Comparison of ENCODE assay signal across 10 cellular contexts in genomic region chr9:29691758-29692407, GRCh38.
DNase-seq lines count a peak whose midpoint lies in the region; ATAC-seq and TF ChIP-seq lines count a peak whose summit lies in the region.
"Had no signal": no experiment of that assay in that cellular context is flagged by ENCODE, and none has a peak within 500 bp of the region (broad histone marks: within the 10 kb centered on the region; RNA-seq: fewer than 3 reads in every experiment).

No MANE protein-coding gene starts in this region.

- H3K4me1 ChIP-seq in MM.1S (ENCODE audit: low read length) = no peaks in the 10 kb centered on the region
- H3K4me1 ChIP-seq in body of pancreas = peaks cover 11% of the 10 kb centered on the region
- H3K4me1 ChIP-seq in sigmoid colon = no peaks in the 10 kb centered on the region
- H3K4me1 ChIP-seq in thyroid gland = no peaks in the 10 kb centered on the region

- H3K4me1 Mint-ChIP-seq in osteocyte (ENCODE audit: unreplicated experiment) = peaks cover 2% of the 10 kb centered on the region
- no peaks in the 10 kb centered on the region for H3K4me1 Mint-ChIP-seq in stimulated activated effector memory CD8-positive, alpha-beta T cell treated with anti-CD3 and anti-CD28 coated beads, Interleukin-12 subunit alpha, Interleukin-12 subunit beta, amount 100 ng/mL, for 72 hours
- H3K4me1 Mint-ChIP-seq: activated naive CD8-positive, alpha-beta T cell treated with anti-CD3 and anti-CD28 coated beads, Interleukin-2, amount 10 ng/mL, durations not matched to agents 7 days and 5 days; naive B cell had no signal

- TF ChIP-seq CTCF in MM.1S (IDR thresholded peaks at IDR 0.05; ENCODE audit: low read length) (peak; percentile 28), body of pancreas (IDR thresholded peaks at IDR 0.05) (peak in 4 of 7 experiments; percentile 16 to 41 (median 25)), osteocyte (IDR thresholded peaks at IDR 0.05) (peak; percentile 15), sigmoid colon (IDR thresholded peaks at IDR 0.05) (no peak), thyroid gland (IDR thresholded peaks at IDR 0.05) (no peak)

- H3K36me3 Mint-ChIP-seq in osteocyte (ENCODE audit: unreplicated experiment) = no peaks in the 10 kb centered on the region
- H3K36me3 Mint-ChIP-seq in stimulated activated effector memory CD8-positive, alpha-beta T cell treated with anti-CD3 and anti-CD28 coated beads, Interleukin-12 subunit alpha, Interleukin-12 subunit beta, amount 100 ng/mL, for 72 hours = no peaks in the 10 kb centered on the region
- H3K36me3 Mint-ChIP-seq: activated naive CD8-positive, alpha-beta T cell treated with anti-CD3 and anti-CD28 coated beads, Interleukin-2, amount 10 ng/mL, durations not matched to agents 7 days and 5 days; naive B cell had no signal

- WGBS in body of pancreas, 2 donors = 48 to 51% methylated on average over 7 of the region's 7 CpGs
- 43 to 48% methylated on average over 7 of the region's 7 CpGs for WGBS in sigmoid colon, 2 donors
- WGBS in thyroid gland, 2 donors = 53 to 54% methylated on average over 7 of the region's 7 CpGs

- no peaks in the 10 kb centered on the region for H3K9me2 ChIP-seq in MM.1S (replicated peaks; ENCODE audit: insufficient read depth, low read length)

- ATAC-seq in body of pancreas = peak; percentile 60
- no peak for ATAC-seq in stimulated activated effector memory CD8-positive, alpha-beta T cell treated with anti-CD3 and anti-CD28 coated beads, Interleukin-12 subunit alpha, Interleukin-12 subunit beta, amount 100 ng/mL, for 72 hours

- DNase-seq in NCI-H1092 treated with DMSO at 0.1 percent for 48 hours (lab: John Stamatoyannopoulos, UW) (peak; percentile 5), NCI-H1092 (lab: John Stamatoyannopoulos, UW) (no peak), MM.1S (peak; percentile 15), body of pancreas (peak; percentile 17 to 45 (median 26)), osteocyte (ENCODE audit: extremely low spot score, unreplicated experiment) (no peak), sigmoid colon (no peak), thyroid gland (no peak)
- DNase-seq in stimulated activated effector memory CD8-positive, alpha-beta T cell treated with anti-CD3 and anti-CD28 coated beads, Interleukin-12 subunit alpha, Interleukin-12 subunit beta, amount 100 ng/mL, for 72 hours (ENCODE audit: low spot score in 2 of 2) = no peak
- DNase-seq: activated naive CD8-positive, alpha-beta T cell treated with anti-CD3 and anti-CD28 coated beads, Interleukin-2, amount 10 ng/mL, durations not matched to agents 7 days and 5 days; naive B cell had no signal

- no peak overlapping the region for H3K27ac ChIP-seq in MM.1S (ENCODE audit: low read length)
- no peak overlapping the region for H3K27ac ChIP-seq in body of pancreas
- no peak overlapping the region for H3K27ac ChIP-seq in sigmoid colon
- no peak overlapping the region for H3K27ac ChIP-seq in thyroid gland

- H3K27ac Mint-ChIP-seq in osteocyte (ENCODE audit: unreplicated experiment) = no peak overlapping the region
- H3K27ac Mint-ChIP-seq in stimulated activated effector memory CD8-positive, alpha-beta T cell treated with anti-CD3 and anti-CD28 coated beads, Interleukin-12 subunit alpha, Interleukin-12 subunit beta, amount 100 ng/mL, for 72 hours = no peak overlapping the region
- H3K27ac Mint-ChIP-seq: activated naive CD8-positive, alpha-beta T cell treated with anti-CD3 and anti-CD28 coated beads, Interleukin-2, amount 10 ng/mL, durations not matched to agents 7 days and 5 days; naive B cell had no signal

- H3K79me2 ChIP-seq in MM.1S (ENCODE audit: low read length) = no peaks in the 10 kb centered on the region

- TF ChIP-seq POLR2A in body of pancreas (IDR thresholded peaks at IDR 0.05) (no peak), sigmoid colon (IDR thresholded peaks at IDR 0.05) (no peak), thyroid gland (IDR thresholded peaks at IDR 0.05) (no peak)

- no peak overlapping the region for H2AFZ ChIP-seq in MM.1S (ENCODE audit: low read length)

- no peak overlapping the region for H3K4me3 ChIP-seq in MM.1S (ENCODE audit: low read length)
- H3K4me3 ChIP-seq in body of pancreas = no peak overlapping the region
- no peak overlapping the region for H3K4me3 ChIP-seq in sigmoid colon
- H3K4me3 ChIP-seq in thyroid gland (replicated peaks in 1 of 3) = no peak overlapping the region

- H3K9me3 ChIP-seq in MM.1S (replicated peaks; ENCODE audit: insufficient read depth, low read length) = no peaks in the 10 kb centered on the region
- no peaks in the 10 kb centered on the region for H3K9me3 ChIP-seq in body of pancreas
- H3K9me3 ChIP-seq in sigmoid colon = no peaks in the 10 kb centered on the region
- H3K9me3 ChIP-seq in thyroid gland = no peaks in the 10 kb centered on the region

- H3K4me2 ChIP-seq in MM.1S (ENCODE audit: low read depth, low read length) = no peak overlapping the region

- H3K9me3 Mint-ChIP-seq in osteocyte (ENCODE audit: unreplicated experiment) = peaks cover 5% of the 10 kb centered on the region
- peaks cover 15% of the 10 kb centered on the region for H3K9me3 Mint-ChIP-seq in stimulated activated effector memory CD8-positive, alpha-beta T cell treated with anti-CD3 and anti-CD28 coated beads, Interleukin-12 subunit alpha, Interleukin-12 subunit beta, amount 100 ng/mL, for 72 hours

- TF ChIP-seq EP300 in sigmoid colon (IDR thresholded peaks at IDR 0.05) = no peak

- H3K27me3 ChIP-seq in MM.1S (replicated peaks; ENCODE audit: insufficient read depth, low read length) (no peaks in the 10 kb centered on the region), body of pancreas (no peaks in the 10 kb centered on the region), sigmoid colon (no peaks in the 10 kb centered on the region), thyroid gland (no peaks in the 10 kb centered on the region)

- intact Hi-C loops in body of pancreas (cut with DNase I) = no loop called here
- intact Hi-C loops in sigmoid colon (cut with DNase I) = no loop called here
- intact Hi-C loops in thyroid gland (cut with DNase I) = no loop called here

- H3K27me3 Mint-ChIP-seq in osteocyte (ENCODE audit: unreplicated experiment) = no peaks in the 10 kb centered on the region
- H3K27me3 Mint-ChIP-seq: activated naive CD8-positive, alpha-beta T cell treated with anti-CD3 and anti-CD28 coated beads, Interleukin-2, amount 10 ng/mL, durations not matched to agents 7 days and 5 days; naive B cell had no signal

- no peak overlapping the region for H3K9ac ChIP-seq in MM.1S (ENCODE audit: low read length)

- H3K36me3 ChIP-seq in MM.1S (replicated peaks; ENCODE audit: insufficient read depth, low read length) = no peaks in the 10 kb centered on the region
- no peaks in the 10 kb centered on the region for H3K36me3 ChIP-seq in body of pancreas (replicated peaks in 1 of 2; ENCODE audit: insufficient read depth in 1 of 2, low read depth in 2 of 2)
- H3K36me3 ChIP-seq in sigmoid colon = no peaks in the 10 kb centered on the region
- H3K36me3 ChIP-seq in thyroid gland = no peaks in the 10 kb centered on the region

- H3F3A ChIP-seq in MM.1S (ENCODE audit: insufficient read depth, low read length) = no peaks in the 10 kb centered on the region

- H4K20me1 ChIP-seq in MM.1S (ENCODE audit: insufficient read depth, low read length) = no peaks in the 10 kb centered on the region

- no peak overlapping the region for H3K4me3 Mint-ChIP-seq in osteocyte (ENCODE audit: unreplicated experiment)
- H3K4me3 Mint-ChIP-seq in stimulated activated effector memory CD8-positive, alpha-beta T cell treated with anti-CD3 and anti-CD28 coated beads, Interleukin-12 subunit alpha, Interleukin-12 subunit beta, amount 100 ng/mL, for 72 hours = no peak overlapping the region
- H3K4me3 Mint-ChIP-seq: activated naive CD8-positive, alpha-beta T cell treated with anti-CD3 and anti-CD28 coated beads, Interleukin-2, amount 10 ng/mL, durations not matched to agents 7 days and 5 days; naive B cell had no signal

Comparison
In these comparisons a context has a peak if more than half of its experiments do, and no peak if none do; other contexts are left out.
1. DNase-seq: peak in NCI-H1092 treated with DMSO at 0.1 percent for 48 hours (single experiment), MM.1S (single experiment) and body of pancreas (4 of 4); none in NCI-H1092 (single experiment), osteocyte (single experiment), sigmoid colon (single experiment), stimulated activated effector memory CD8-positive, alpha-beta T cell treated with anti-CD3 and anti-CD28 coated beads, Interleukin-12 subunit alpha, Interleukin-12 subunit beta, amount 100 ng/mL, for 72 hours (0 of 2) and thyroid gland (0 of 2).
2. CTCF ChIP-seq: peak in MM.1S (single experiment), body of pancreas (4 of 7) and osteocyte (single experiment); none in sigmoid colon (0 of 4) and thyroid gland (0 of 6).